Comparison of ENCODE assay signal across 8 cellular contexts in the genomic region with DNA sequence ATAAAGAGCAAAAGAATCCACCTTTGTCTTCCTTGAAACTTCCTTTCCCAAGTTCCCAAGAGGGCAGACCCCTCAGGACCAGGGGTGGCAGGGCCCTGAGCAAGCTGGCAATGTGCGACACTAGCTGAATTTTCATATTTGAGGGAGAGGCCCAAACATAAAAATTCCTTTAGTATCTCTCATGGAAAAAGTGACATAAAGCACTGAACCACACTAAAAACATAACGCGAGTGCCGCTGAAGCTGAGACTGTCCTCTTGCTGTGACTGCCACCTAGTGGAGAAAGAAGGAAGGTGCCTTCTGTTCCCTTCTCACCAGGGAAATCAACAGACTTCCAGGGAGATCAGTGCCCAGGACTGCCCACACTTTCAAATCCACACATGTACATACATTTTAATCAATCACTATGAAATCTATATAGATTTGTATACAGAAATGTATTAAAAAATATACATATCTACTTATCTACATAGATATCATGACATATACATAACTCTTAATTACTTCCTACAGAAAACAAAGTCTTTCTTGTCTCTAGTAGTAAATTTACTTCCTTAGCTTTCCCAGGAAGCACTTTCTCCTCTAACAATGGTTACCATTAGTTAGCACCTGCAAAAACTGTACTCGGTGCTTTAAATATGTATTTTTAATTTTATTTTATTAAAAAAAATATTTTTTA. TPM values are rescaled to one million over a fixed set of nuclear protein-coding genes. Genes with fewer than 3 reads are reported as not detected.
DNase-seq lines count a peak whose midpoint lies in the region; ATAC-seq and TF ChIP-seq lines count a peak whose summit lies in the region.

No MANE protein-coding gene starts in this region.

- H3K4me3 ChIP-seq in AG04450 (ENCODE audit: low read depth, low read length) (no peak overlapping the region), tibial nerve (no peak overlapping the region)

- peaks cover 2 to 51% (median 7%) of the 10 kb centered on the region in 3 donors for H3K36me3 ChIP-seq in tibial nerve

- peak in 1 of 2 donors; percentile 12 for TF ChIP-seq POLR2A in tibial nerve (IDR thresholded peaks at IDR 0.05)

- ATAC-seq in GM19035 (IDR thresholded peaks at IDR 0.05; ENCODE audit: unreplicated experiment), result peak; percentile 67

- CTCF ChIA-PET in AG04450 (lab: Charles Lee), result interaction anchor here (0.5 to 10.5 kb wide), 65 partner anchors 9 to 1948 kb away, joined by 3 to 177 read pairs (median 5); partner anchors contain the start of genes CORO1C, ISCU, SART3 and SSH1

- intact Hi-C loops in head of caudate nucleus (cut with DNase I), result loop anchor here (2.0 to 10.0 kb wide), 2 partner anchors 139 to 239 kb away; partner anchors contain the start of genes ISCU and SART3

- POLR2A ChIA-PET in AG04450 (lab: Yijun Ruan, JAX), result interaction anchor here (0.6 to 4.3 kb wide), 9 partner anchors 23 to 174 kb away, joined by 3 to 29 read pairs (median 7); no protein-coding TSS in a partner anchor

- peaks cover 3 to 100% (median 40%) of the 10 kb centered on the region in 4 donors for H3K4me1 ChIP-seq in tibial nerve

- H3K9me3 ChIP-seq in AG04450 (ENCODE audit: control insufficient read depth, insufficient read depth, low read length) (no peaks in the 10 kb centered on the region), tibial nerve (no peaks in the 10 kb centered on the region)

- WGBS in tibial nerve, 2 donors, result 1 to 4% methylated on average over 5 of the region's 5 CpGs

- DNase-seq in AG04450 (ENCODE audit: low read depth, low spot score) (peak; percentile 85), NCI-H1105 treated with DMSO at 0.1 percent for 48 hours (lab: John Stamatoyannopoulos, UW) (peak; percentile 74), SW 1271 (lab: John Stamatoyannopoulos, UW) (peak; percentile 50 to 86), head of caudate nucleus (peak; percentile 26 to 94 (median 82)), pons (ENCODE audit: low spot score) (peak; percentile 92), tibial nerve (ENCODE audit: low spot score in 2 of 2) (peak; percentile 76 to 96)
- DNase-seq in activated naive CD8-positive, alpha-beta T cell treated with anti-CD3 and anti-CD28 coated beads, Interleukin-2, amount 50 U/mL, for 16 hours (ENCODE audit: low read depth, low spot score), result peak; percentile 38

- TF ChIP-seq EP300 in tibial nerve (IDR thresholded peaks at IDR 0.05), result peak; percentile 68 to 95

- no peaks in the 10 kb centered on the region for H3K27me3 ChIP-seq in AG04450 (ENCODE audit: control insufficient read depth, insufficient read depth, low read length)
- no peaks in the 10 kb centered on the region for H3K27me3 ChIP-seq in tibial nerve

- TF ChIP-seq CTCF in AG04450 (IDR thresholded peaks at IDR 0.05; ENCODE audit: low read depth, low read length) (peak; percentile 96), tibial nerve (IDR thresholded peaks at IDR 0.05) (peak; percentile 87 to 94 (median 94))

- H3K27ac ChIP-seq in AG04450 (ENCODE audit: low read depth, low read length), result peak overlapping the region; percentile 99
- peak overlapping the region; percentile 77 to 93 (median 86) for H3K27ac ChIP-seq in tibial nerve

RNA-seq across cellular contexts. Expression of gene SSH1, which starts 53.8 kb away (rescaled TPM):
- polyA plus RNA-seq in AG04450 (2011; rRNA removed), result 44.7 and 50.5 TPM in 2 replicates
- polyA minus RNA-seq in AG04450 (2011; rRNA and poly(A)+ RNA removed), result 64.2 and 77.4 TPM in 2 replicates
- total RNA-seq in tibial nerve, result 10 to 100 TPM; 23.6 to 66.9 (median 28.0) TPM

Comparison
In these comparisons a context has a peak if more than half of its experiments do, and no peak if none do; other contexts are left out.
1. DNase-seq: peak in every context shown above with its lines; median percentile 92 in pons; 86 in tibial nerve; 85 in AG04450; 82 in head of caudate nucleus; 74 in NCI-H1105 treated with DMSO at 0.1 percent for 48 hours; 68 in SW 1271; 38 in activated naive CD8-positive, alpha-beta T cell treated with anti-CD3 and anti-CD28 coated beads, Interleukin-2, amount 50 U/mL, for 16 hours.